Comparison of ENCODE assay signal across 9 cellular contexts in the genomic region with DNA sequence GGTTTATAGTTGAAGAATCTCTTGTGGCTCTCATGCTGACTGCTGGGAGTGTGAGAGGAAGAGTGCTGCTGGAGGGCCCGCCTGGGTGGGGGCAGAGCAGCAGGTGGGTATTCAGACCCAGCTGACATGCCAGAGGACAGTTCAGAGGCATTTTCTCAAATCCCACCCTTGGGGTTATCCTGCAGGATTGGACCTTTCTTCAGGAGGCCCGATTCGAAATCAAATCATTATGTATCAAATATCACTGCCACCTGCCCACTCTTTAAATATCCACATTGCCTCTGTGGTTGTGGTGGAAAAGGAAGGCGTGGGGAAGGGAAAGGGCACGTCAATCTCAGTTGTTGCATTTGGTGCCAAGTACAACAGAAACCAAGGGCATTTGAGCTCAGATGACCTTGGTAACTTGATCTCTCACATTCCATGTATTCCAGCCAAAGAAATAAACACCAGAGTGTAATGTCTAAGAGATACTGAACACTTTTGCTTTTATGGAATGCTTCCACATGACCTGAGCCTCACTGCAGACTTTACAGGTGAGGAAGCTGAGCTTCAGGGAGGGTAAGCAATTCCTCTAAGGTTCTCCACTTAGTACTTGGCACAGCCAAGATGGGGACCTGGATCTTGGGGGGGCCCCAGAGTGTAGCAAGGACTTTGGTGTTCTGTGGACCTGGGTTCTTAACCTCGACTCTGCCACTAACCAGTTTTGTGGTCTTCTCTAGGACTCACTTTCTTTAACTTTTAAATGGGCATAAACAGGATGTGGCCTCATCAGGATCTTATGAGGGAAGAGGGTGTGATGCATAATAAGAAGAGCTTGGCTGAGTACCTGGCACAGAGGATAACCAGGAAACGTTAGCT.
DNase-seq lines count a peak whose midpoint lies in the region; ATAC-seq and TF ChIP-seq lines count a peak whose summit lies in the region.
"Had no signal": no experiment of that assay in that cellular context is flagged by ENCODE, and none has a peak within 500 bp of the region (broad histone marks: within the 10 kb centered on the region; RNA-seq: fewer than 3 reads in every experiment).

No MANE protein-coding gene starts in this region.

- peak overlapping the region; percentile 81 to 89 for H3K27ac ChIP-seq in thoracic aorta
- H3K27ac ChIP-seq: KMS-11 had no signal

- intact Hi-C loops in left colon (cut with DNase I, micrococcal nuclease): no loop called here

- H3K36me3 ChIP-seq in adipocyte (ENCODE audit: control insufficient read depth, insufficient read depth, low read length, severe bottlenecking) (peaks cover under 1% of the 10 kb centered on the region), thoracic aorta (no peaks in the 10 kb centered on the region)

- no peak overlapping the region for H3K9ac ChIP-seq in adipocyte (ENCODE audit: low read length)
- H3K9ac ChIP-seq: KMS-11 had no signal

- no peaks in the 10 kb centered on the region for H3K9me3 ChIP-seq in adipocyte (ENCODE audit: control insufficient read depth, low read length)
- no peaks in the 10 kb centered on the region for H3K9me3 ChIP-seq in thoracic aorta

- H3K27me3 ChIP-seq in adipocyte (replicated peaks; ENCODE audit: control insufficient read depth, insufficient read depth, low read length): no peaks in the 10 kb centered on the region
- no peaks in the 10 kb centered on the region for H3K27me3 ChIP-seq in thoracic aorta (replicated peaks; ENCODE audit: insufficient read depth)

- no peak overlapping the region for H3K4me3 ChIP-seq in adipocyte (ENCODE audit: low read length)
- H3K4me3 ChIP-seq in thoracic aorta: no peak overlapping the region

- DNase-seq in NCI-H524 (lab: John Stamatoyannopoulos, UW) (peak; percentile 40 to 78), NCI-H524 treated with DMSO at 0.1 percent for 48 hours (lab: John Stamatoyannopoulos, UW) (no peak), adipocyte (ENCODE audit: low read depth) (peak; percentile 54), left colon (no peak), thoracic aorta (ENCODE audit: low spot score) (no peak), middle frontal gyrus (ENCODE audit: extremely low spot score, low spot score) (no peak), G401 (ENCODE audit: low spot score) (no peak), amygdala (lab: John Stamatoyannopoulos, UW) (no peak)

- H3K4me1 ChIP-seq in adipocyte (ENCODE audit: control insufficient read depth, insufficient read depth, low read length) (peaks cover 19% of the 10 kb centered on the region), thoracic aorta (ENCODE audit: control insufficient read depth in 1 of 2, low read depth in 2 of 2) (peaks cover 40 to 83% of the 10 kb centered on the region in 2 donors)

- in situ Hi-C loops in G401 (cut with HindIII; ENCODE audit: low sequenced_read_pairs): no loop called here

- no peak for TF ChIP-seq CTCF in thoracic aorta (IDR thresholded peaks at IDR 0.05)

- ATAC-seq in left colon (peak; percentile 44), thoracic aorta (ENCODE audit: insufficient number of reproducible peaks, low FRiP score, low read depth) (no peak)

Comparison
In these comparisons a context has a peak if more than half of its experiments do, and no peak if none do; other contexts are left out.
1. DNase-seq: peak in NCI-H524 (2 of 2) and adipocyte (single experiment); none in NCI-H524 treated with DMSO at 0.1 percent for 48 hours (single experiment), left colon (0 of 2), thoracic aorta (single experiment), middle frontal gyrus (single experiment), G401 (single experiment) and amygdala (0 of 56).